ENCODE assay signal across 8 cellular contexts in genomic region chr2:24360050-24360962, GRCh38. TPM values are rescaled to one million over a fixed set of nuclear protein-coding genes. Genes with fewer than 3 reads are reported as not detected.
DNase-seq lines count a peak whose midpoint lies in the region; ATAC-seq and TF ChIP-seq lines count a peak whose summit lies in the region.

ITSN2 (minus strand) TSS chr2:24360536; CDS start chr2:24328082, 32,454 bp downstream.

- H3K27ac Mint-ChIP-seq in activated naive CD4-positive, alpha-beta T cell treated with anti-CD3 and anti-CD28 coated beads for 36 hours = peak within 1 kb of the TSS; percentile 88

- peak within 1 kb of the TSS; percentile 83 for H3K9ac ChIP-seq in GM23248
- peak within 1 kb of the TSS; percentile 99 for H3K9ac ChIP-seq in Karpas-422 (ENCODE audit: low read length)
- peak within 1 kb of the TSS; percentile 82 for H3K9ac ChIP-seq in SK-N-MC (ENCODE audit: insufficient read length)

- CTCF ChIA-PET in activated naive CD4-positive, alpha-beta T cell treated with anti-CD3 and anti-CD28 coated beads for 36 hours (lab: Charles Lee) = interaction anchor here (0.6 kb wide), 1 partner anchor 433 kb away, joined by 3 read pairs; the partner anchor contains the start of gene ATAD2B

- in situ Hi-C loops in G401 (cut with HindIII; ENCODE audit: low sequenced_read_pairs) (no loop called here), GM23248 (cut with MboI) (no loop called here)

- peak within 1 kb of the TSS; percentile 87 for H3K4me3 ChIP-seq in GM23248
- peak within 1 kb of the TSS; percentile 73 for H3K4me3 ChIP-seq in Karpas-422 (ENCODE audit: low read length)
- H3K4me3 ChIP-seq in SK-N-MC = peak within 1 kb of the TSS; percentile 92
- H3K4me3 ChIP-seq in gastroesophageal sphincter = peak within 1 kb of the TSS; percentile 88 to 98

- H3K4me3 Mint-ChIP-seq in activated naive CD4-positive, alpha-beta T cell treated with anti-CD3 and anti-CD28 coated beads for 36 hours = peak within 1 kb of the TSS; percentile 82

- peaks cover 25% of the 10 kb centered on the region for H3K4me1 Mint-ChIP-seq in activated naive CD4-positive, alpha-beta T cell treated with anti-CD3 and anti-CD28 coated beads for 36 hours (ENCODE audit: low read depth)

- H3K4me2 ChIP-seq in GM23248 (ENCODE audit: unreplicated experiment) (peak within 1 kb of the TSS; percentile 82), Karpas-422 (ENCODE audit: low read depth, low read length, poor library complexity, severe bottlenecking) (peak within 1 kb of the TSS; percentile 81)

- H3K36me3 ChIP-seq in GM23248 (ENCODE audit: low read depth) (no peaks in the 10 kb centered on the region), Karpas-422 (ENCODE audit: insufficient read depth, low read length) (0 out of 2 replicates have a peak, but pooled peaks cover 5% of the 10 kb centered on the region), SK-N-MC (ENCODE audit: insufficient read depth, low read length) (no peaks in the 10 kb centered on the region), gastroesophageal sphincter (no peaks in the 10 kb centered on the region)

- H2AFZ ChIP-seq in GM23248 = peak within 1 kb of the TSS; percentile 93
- peak within 1 kb of the TSS; percentile 74 for H2AFZ ChIP-seq in Karpas-422 (ENCODE audit: low read length)

- no peaks in the 10 kb centered on the region for H3K27me3 ChIP-seq in GM23248 (replicated peaks; ENCODE audit: insufficient read depth)
- H3K27me3 ChIP-seq in Karpas-422 (ENCODE audit: low read length) = no peaks in the 10 kb centered on the region
- no peaks in the 10 kb centered on the region for H3K27me3 ChIP-seq in gastroesophageal sphincter

- intact Hi-C loops in activated naive CD4-positive, alpha-beta T cell treated with anti-CD3 and anti-CD28 coated beads for 36 hours (cut with micrococcal nuclease) = loop anchor here (1.0 to 2.0 kb wide), 3 partner anchors 130 to 433 kb away; partner anchors contain the start of genes ATAD2B, NCOA1 and SF3B6

- H4K20me1 ChIP-seq in GM23248 (ENCODE audit: insufficient read depth) = 0 out of 2 replicates have a peak, but pooled peaks cover 3% of the 10 kb centered on the region
- no peaks in the 10 kb centered on the region for H4K20me1 ChIP-seq in Karpas-422 (ENCODE audit: insufficient read depth, low read depth, low read length)

- no peaks in the 10 kb centered on the region for H3K9me3 Mint-ChIP-seq in activated naive CD4-positive, alpha-beta T cell treated with anti-CD3 and anti-CD28 coated beads for 36 hours

- H3K4me1 ChIP-seq in GM23248 (ENCODE audit: insufficient read depth) = peaks cover 9% of the 10 kb centered on the region; the same call in 1 of the 2 replicates
- H3K4me1 ChIP-seq in Karpas-422 (ENCODE audit: low read length) = peaks cover 38% of the 10 kb centered on the region
- peaks cover 0 to 46% (median 2%) of the 10 kb centered on the region in 3 donors for H3K4me1 ChIP-seq in gastroesophageal sphincter

- H3K79me2 ChIP-seq in GM23248 (ENCODE audit: insufficient read depth) (peaks cover 46% of the 10 kb centered on the region), Karpas-422 (ENCODE audit: low read length) (peaks cover 53% of the 10 kb centered on the region)

- no peak for TF ChIP-seq EP300 in gastroesophageal sphincter (IDR thresholded peaks at IDR 0.05)

- H3K27ac ChIP-seq in GM23248 = 0 out of 2 replicates have a peak within 1 kb of the TSS, but pooled peaks have one; percentile 2
- peak within 1 kb of the TSS; percentile 98 for H3K27ac ChIP-seq in Karpas-422 (ENCODE audit: low read length)
- H3K27ac ChIP-seq in SK-N-MC = 0 out of 2 replicates have a peak within 1 kb of the TSS, but pooled peaks have one; percentile 37
- peak within 1 kb of the TSS; percentile 87 to 99 (median 91) for H3K27ac ChIP-seq in gastroesophageal sphincter

- H3K9me2 ChIP-seq in GM23248 (ENCODE audit: insufficient read depth) (no peaks in the 10 kb centered on the region), Karpas-422 (replicated peaks; ENCODE audit: insufficient read depth, low read length) (no peaks in the 10 kb centered on the region)

- no peaks in the 10 kb centered on the region for H3K27me3 Mint-ChIP-seq in activated naive CD4-positive, alpha-beta T cell treated with anti-CD3 and anti-CD28 coated beads for 36 hours (ENCODE audit: low read depth)

- peaks cover 3% of the 10 kb centered on the region for H3K36me3 Mint-ChIP-seq in activated naive CD4-positive, alpha-beta T cell treated with anti-CD3 and anti-CD28 coated beads for 36 hours (ENCODE audit: low read depth)

- H3F3A ChIP-seq in GM23248 (ENCODE audit: insufficient read depth) = no peaks in the 10 kb centered on the region

- peak; percentile 51 to 75 for TF ChIP-seq POLR2A in gastroesophageal sphincter (IDR thresholded peaks at IDR 0.05)

- H3K9me3 ChIP-seq in GM23248 (ENCODE audit: low read depth) (no peaks in the 10 kb centered on the region), Karpas-422 (ENCODE audit: low read length) (no peaks in the 10 kb centered on the region), SK-N-MC (ENCODE audit: low read depth, low read length) (no peaks in the 10 kb centered on the region), gastroesophageal sphincter (no peaks in the 10 kb centered on the region)

- no peak for TF ChIP-seq CTCF in gastroesophageal sphincter (IDR thresholded peaks at IDR 0.05)

- WGBS in GM23248 (ENCODE audit: low coverage in 1 of 2, low lambda C conversion rate in 2 of 2, missing lambda C conversion rate in 2 of 2), 2 experiments = 0 to 1% methylated on average over 42 to 56 of the region's 96 CpGs
- WGBS in gastroesophageal sphincter (ENCODE audit: low coverage in 1 of 2), 2 donors = 20% methylated on average over 2 of the region's 96 CpGs; no CpG with 5 or more reads in 1 of the 2 donors

- ATAC-seq in gastroesophageal sphincter = peak; percentile 89

- DNase-seq in G401 (ENCODE audit: low spot score) (peak; percentile 64), GM23248 (peak; percentile 90), Karpas-422 (peak; percentile 93), SK-N-MC (ENCODE audit: low read depth, low spot score) (no peak), nucleus accumbens (lab: John Stamatoyannopoulos, UW) (peak in 53 of 56 donors; percentile 12 to 78 (median 61)), superior temporal gyrus (ENCODE audit: extremely low spot score) (peak; percentile 63)
- peak; percentile 84 for DNase-seq in activated naive CD4-positive, alpha-beta T cell treated with anti-CD3 and anti-CD28 coated beads for 36 hours

RNA-seq across cellular contexts. Expression of gene ITSN2, which starts in this region (rescaled TPM):
- 10.3 and 22.2 TPM in 2 replicates for total RNA-seq in G401 (2014; rRNA removed; shearing (Covaris generic))
- total RNA-seq in GM23248 (2014; rRNA removed; shearing (Covaris generic)) = 19.2 and 35.3 TPM in 2 replicates
- 12.9 and 16.1 TPM in 2 replicates for polyA plus RNA-seq in GM23248 (2016; fragmentation: Nextera tagmentation; extraction: Ambion mirVana)
- 96.0 and 126 TPM in 2 replicates for total RNA-seq in Karpas-422 (2014; rRNA removed; shearing (Covaris generic); ENCODE audit: low replicate concordance)
- total RNA-seq in activated naive CD4-positive, alpha-beta T cell treated with anti-CD3 and anti-CD28 coated beads for 36 hours = 10 to 100 TPM; 46.1 to 46.7 TPM
- 10 to 100 TPM; 57.9 to 79.7 (median 63.4) TPM for total RNA-seq in gastroesophageal sphincter

Comparison
In these comparisons a context has a peak if more than half of its experiments do, and no peak if none do; other contexts are left out.
1. H3K27ac ChIP-seq: peak in every context shown above with its lines; median percentile 98 in Karpas-422; 91 in gastroesophageal sphincter; 37 in SK-N-MC; 2 in GM23248.